Comparison of ENCODE assay signal across 27 cellular contexts in the genomic region with DNA sequence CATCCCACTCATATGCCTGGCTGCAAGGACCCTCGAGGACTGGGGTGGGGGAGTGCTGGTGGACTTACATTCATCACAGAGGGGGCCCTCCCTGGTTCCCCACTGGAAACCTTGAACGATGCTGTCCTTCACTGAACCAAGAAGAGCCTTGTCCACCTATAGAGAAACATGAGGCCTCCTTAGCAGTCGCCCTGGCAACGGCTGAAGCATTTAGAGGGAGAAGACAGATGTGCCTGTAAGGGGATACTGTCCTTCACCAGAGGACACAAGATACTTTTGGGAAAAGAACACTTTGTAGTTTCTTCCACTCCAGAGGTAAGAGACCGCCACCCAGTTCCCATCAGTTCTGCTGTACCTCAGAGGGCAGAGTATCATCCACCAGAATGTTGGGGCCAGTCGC. TPM values are rescaled to one million over a fixed set of nuclear protein-coding genes. Genes with fewer than 3 reads are reported as not detected.
"Had no signal": no experiment of that assay in that cellular context is flagged by ENCODE, and none has a peak within 500 bp of the region (broad histone marks: within the 10 kb centered on the region; RNA-seq: fewer than 3 reads in every experiment).

No MANE protein-coding gene starts in this region.

- H3K27ac Mint-ChIP-seq: activated CD8-positive, alpha-beta memory T cell treated with anti-CD3 and anti-CD28 coated beads, Interleukin-2, amount 10 ng/mL, durations not matched to agents 7 days and 5 days; activated naive CD8-positive, alpha-beta T cell had no signal

- DNase-seq: activated CD4-positive, alpha-beta T cell treated with anti-CD3 and anti-CD28 coated beads for 48 hours; activated CD4-positive, alpha-beta T cell treated with anti-CD3 and anti-CD28 coated beads, Interleukin-2, amount 50 U/mL, for 48 hours; activated CD8-positive, alpha-beta memory T cell treated with anti-CD3 and anti-CD28 coated beads, Interleukin-2, amount 10 ng/mL, durations not matched to agents 7 days and 5 days; activated naive CD4-positive, alpha-beta T cell; cerebellar nuclear complex; Karpas-422; MM.1S; NCI-H1105 treated with DMSO at 0.1 percent for 48 hours; NCI-H1436 treated with DMSO at 0.1 percent for 48 hours; NCI-H187; NCI-H2081; NCI-H2171; NCI-H2227 treated with DMSO at 0.1 percent for 48 hours; NCI-H446 treated with DMSO at 0.1 percent for 48 hours; NCI-H526 treated with DMSO at 0.1 percent for 48 hours; NK-92 treated with Interleukin-12 subunit alpha and Interleukin-12 subunit beta, amount 100 ng/mL, for 24 hours; OCI-M1; Right ventricle myocardium superior; RPMI8226; SJCRH30; SW 1271 had no signal

- H3K36me3 Mint-ChIP-seq: activated naive CD8-positive, alpha-beta T cell had no signal

- H3K4me3 Mint-ChIP-seq: activated CD8-positive, alpha-beta memory T cell treated with anti-CD3 and anti-CD28 coated beads, Interleukin-2, amount 10 ng/mL, durations not matched to agents 7 days and 5 days; activated naive CD8-positive, alpha-beta T cell had no signal

- H3K4me1 Mint-ChIP-seq: activated CD8-positive, alpha-beta memory T cell treated with anti-CD3 and anti-CD28 coated beads, Interleukin-2, amount 10 ng/mL, durations not matched to agents 7 days and 5 days had no signal

- H3K27me3 Mint-ChIP-seq: activated CD8-positive, alpha-beta memory T cell treated with anti-CD3 and anti-CD28 coated beads, Interleukin-2, amount 10 ng/mL, durations not matched to agents 7 days and 5 days; activated naive CD8-positive, alpha-beta T cell had no signal

- ATAC-seq: activated CD4-positive, CD25-positive, alpha-beta regulatory T cell treated with anti-CD3 and anti-CD28 coated beads, Interleukin-2, amount 50 U/mL, for 24 hours; activated CD8-positive, alpha-beta memory T cell treated with anti-CD3 and anti-CD28 coated beads, Interleukin-2, amount 10 ng/mL, durations not matched to agents 7 days and 5 days; K562; Panc1; SK-N-SH treated with all-trans-retinoic acid at 6 μM for 48 hours had no signal

RNA-seq across cellular contexts. Expression of gene HIGD1B, which starts 6.5 kb away (rescaled TPM):
- total RNA-seq: activated CD8-positive, alpha-beta memory T cell treated with anti-CD3 and anti-CD28 coated beads, Interleukin-2, amount 10 ng/mL, durations not matched to agents 7 days and 5 days; K562; SJCRH30; T-helper 1 cell treated with Interleukin-12 subunit alpha and Interleukin-12 subunit beta and Interleukin-4 antibody, amounts not matched to agents 30 ng/mL and 1 ng/mL, for 36 hours had no signal
